In genomic region chr1:180094705-180095280, GRCh38 we compare ENCODE assay signal across 18 cellular contexts.
"Had no signal": no experiment of that assay in that cellular context is flagged by ENCODE, and none has a peak within 500 bp of the region (broad histone marks: within the 10 kb centered on the region; RNA-seq: fewer than 3 reads in every experiment).

No MANE protein-coding gene starts in this region.

- H3K4me3 ChIP-seq: esophagus squamous epithelium, left lung, tibial nerve had no signal

- ATAC-seq: foreskin keratinocyte, left lung had no signal

- DNase-seq: activated B cell treated with CpG ODN at 0.5 μM for 24 hours; activated CD4-positive, alpha-beta memory T cell treated with anti-CD3 and anti-CD28 coated beads for 36 hours; activated CD4-positive, alpha-beta T cell treated with anti-CD3 and anti-CD28 coated beads for 4 hours; activated T-cell treated with anti-CD3 and anti-CD28 coated beads for 4 hours; amniotic stem cell; effector CD8-positive, alpha-beta T cell; esophagus squamous epithelium; foreskin keratinocyte; hippocampal formation; kidney; left lung; occipital lobe; retina; stimulated activated CD4-positive, alpha-beta T cell treated with anti-CD3 and anti-CD28 coated beads, Interleukin-12 subunit alpha, Interleukin-12 subunit beta, amount 100 ng/mL, for 4 hours; stimulated activated CD4-positive, alpha-beta T cell treated with anti-CD3 and anti-CD28 coated beads, Interleukin-2, amount 100 ng/mL, for 24 hours; stimulated activated naive CD4-positive, alpha-beta T cell treated with Interleukin-2 at 50 U/mL for 16 hours had no signal

- H3K9me3 ChIP-seq: esophagus squamous epithelium, left lung, tibial nerve had no signal

- H3K27ac ChIP-seq: esophagus squamous epithelium, foreskin keratinocyte, left lung, tibial nerve had no signal

- H3K27me3 ChIP-seq: esophagus squamous epithelium, foreskin keratinocyte, left lung, tibial nerve had no signal

- FAIRE-seq: kidney, urothelium cell line had no signal

- H3K4me1 ChIP-seq: foreskin keratinocyte, tibial nerve had no signal
